2 cellular contexts compared by ENCODE assay signal in the genomic region with DNA sequence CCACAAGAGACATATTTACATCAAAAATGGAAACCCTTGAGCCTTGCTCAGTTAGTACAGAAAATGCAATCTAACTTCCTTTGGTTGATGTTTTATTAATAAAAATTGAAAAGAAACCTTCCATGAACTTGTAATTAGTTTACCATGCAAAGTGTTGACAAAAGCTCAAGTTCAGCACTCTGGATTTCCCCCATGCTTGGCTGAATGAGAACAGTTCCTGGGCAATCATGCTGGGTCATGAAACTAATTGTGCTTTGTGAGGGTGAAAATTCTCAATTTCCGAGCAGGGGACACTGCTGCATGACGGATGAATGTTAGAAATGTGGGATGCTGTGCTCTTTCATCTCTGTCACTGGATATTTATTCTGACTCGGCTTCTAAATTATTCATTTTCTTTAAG.
TF ChIP-seq lines count a peak whose summit lies in the region.

No MANE protein-coding gene starts in this region.

TF ChIP-seq in liver, 16 proteins besides CTCF, POLR2A, EP300 and RAD21 (continued from another document):
- TF ChIP-seq, protein P1, sequence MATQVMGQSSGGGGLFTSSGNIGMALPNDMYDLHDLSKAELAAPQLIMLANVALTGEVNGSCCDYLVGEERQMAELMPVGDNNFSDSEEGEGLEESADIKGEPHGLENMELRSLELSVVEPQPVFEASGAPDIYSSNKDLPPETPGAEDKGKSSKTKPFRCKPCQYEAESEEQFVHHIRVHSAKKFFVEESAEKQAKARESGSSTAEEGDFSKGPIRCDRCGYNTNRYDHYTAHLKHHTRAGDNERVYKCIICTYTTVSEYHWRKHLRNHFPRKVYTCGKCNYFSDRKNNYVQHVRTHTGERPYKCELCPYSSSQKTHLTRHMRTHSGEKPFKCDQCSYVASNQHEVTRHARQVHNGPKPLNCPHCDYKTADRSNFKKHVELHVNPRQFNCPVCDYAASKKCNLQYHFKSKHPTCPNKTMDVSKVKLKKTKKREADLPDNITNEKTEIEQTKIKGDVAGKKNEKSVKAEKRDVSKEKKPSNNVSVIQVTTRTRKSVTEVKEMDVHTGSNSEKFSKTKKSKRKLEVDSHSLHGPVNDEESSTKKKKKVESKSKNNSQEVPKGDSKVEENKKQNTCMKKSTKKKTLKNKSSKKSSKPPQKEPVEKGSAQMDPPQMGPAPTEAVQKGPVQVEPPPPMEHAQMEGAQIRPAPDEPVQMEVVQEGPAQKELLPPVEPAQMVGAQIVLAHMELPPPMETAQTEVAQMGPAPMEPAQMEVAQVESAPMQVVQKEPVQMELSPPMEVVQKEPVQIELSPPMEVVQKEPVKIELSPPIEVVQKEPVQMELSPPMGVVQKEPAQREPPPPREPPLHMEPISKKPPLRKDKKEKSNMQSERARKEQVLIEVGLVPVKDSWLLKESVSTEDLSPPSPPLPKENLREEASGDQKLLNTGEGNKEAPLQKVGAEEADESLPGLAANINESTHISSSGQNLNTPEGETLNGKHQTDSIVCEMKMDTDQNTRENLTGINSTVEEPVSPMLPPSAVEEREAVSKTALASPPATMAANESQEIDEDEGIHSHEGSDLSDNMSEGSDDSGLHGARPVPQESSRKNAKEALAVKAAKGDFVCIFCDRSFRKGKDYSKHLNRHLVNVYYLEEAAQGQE (IDR thresholded peaks at IDR 0.05): peak; percentile 81

TF ChIP-seq in HepG2, 621 proteins besides CTCF, POLR2A, EP300 and RAD21 (continued from another document):
- TF ChIP-seq, protein P2, sequence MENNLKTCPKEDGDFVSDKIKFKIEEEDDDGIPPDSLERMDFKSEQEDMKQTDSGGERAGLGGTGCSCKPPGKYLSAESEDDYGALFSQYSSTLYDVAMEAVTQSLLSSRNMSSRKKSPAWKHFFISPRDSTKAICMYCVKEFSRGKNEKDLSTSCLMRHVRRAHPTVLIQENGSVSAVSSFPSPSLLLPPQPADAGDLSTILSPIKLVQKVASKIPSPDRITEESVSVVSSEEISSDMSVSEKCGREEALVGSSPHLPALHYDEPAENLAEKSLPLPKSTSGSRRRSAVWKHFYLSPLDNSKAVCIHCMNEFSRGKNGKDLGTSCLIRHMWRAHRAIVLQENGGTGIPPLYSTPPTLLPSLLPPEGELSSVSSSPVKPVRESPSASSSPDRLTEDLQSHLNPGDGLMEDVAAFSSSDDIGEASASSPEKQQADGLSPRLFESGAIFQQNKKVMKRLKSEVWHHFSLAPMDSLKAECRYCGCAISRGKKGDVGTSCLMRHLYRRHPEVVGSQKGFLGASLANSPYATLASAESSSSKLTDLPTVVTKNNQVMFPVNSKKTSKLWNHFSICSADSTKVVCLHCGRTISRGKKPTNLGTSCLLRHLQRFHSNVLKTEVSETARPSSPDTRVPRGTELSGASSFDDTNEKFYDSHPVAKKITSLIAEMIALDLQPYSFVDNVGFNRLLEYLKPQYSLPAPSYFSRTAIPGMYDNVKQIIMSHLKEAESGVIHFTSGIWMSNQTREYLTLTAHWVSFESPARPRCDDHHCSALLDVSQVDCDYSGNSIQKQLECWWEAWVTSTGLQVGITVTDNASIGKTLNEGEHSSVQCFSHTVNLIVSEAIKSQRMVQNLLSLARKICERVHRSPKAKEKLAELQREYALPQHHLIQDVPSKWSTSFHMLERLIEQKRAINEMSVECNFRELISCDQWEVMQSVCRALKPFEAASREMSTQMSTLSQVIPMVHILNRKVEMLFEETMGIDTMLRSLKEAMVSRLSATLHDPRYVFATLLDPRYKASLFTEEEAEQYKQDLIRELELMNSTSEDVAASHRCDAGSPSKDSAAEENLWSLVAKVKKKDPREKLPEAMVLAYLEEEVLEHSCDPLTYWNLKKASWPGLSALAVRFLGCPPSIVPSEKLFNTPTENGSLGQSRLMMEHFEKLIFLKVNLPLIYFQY (CRISPR knock-in tag; IDR thresholded peaks at IDR 0.05; ENCODE audit: borderline replicate concordance): no peak
- TF ChIP-seq ZNF230 (CRISPR knock-in tag; IDR thresholded peaks at IDR 0.05) (no peak), ZNF75D (CRISPR knock-in tag; IDR thresholded peaks at IDR 0.05; ENCODE audit: borderline replicate concordance) (no peak), RXRA (CRISPR knock-in tag; IDR thresholded peaks at IDR 0.05) (no peak), FOXO1 (CRISPR knock-in tag; IDR thresholded peaks at IDR 0.05) (no peak)
- TF ChIP-seq, protein P3, sequence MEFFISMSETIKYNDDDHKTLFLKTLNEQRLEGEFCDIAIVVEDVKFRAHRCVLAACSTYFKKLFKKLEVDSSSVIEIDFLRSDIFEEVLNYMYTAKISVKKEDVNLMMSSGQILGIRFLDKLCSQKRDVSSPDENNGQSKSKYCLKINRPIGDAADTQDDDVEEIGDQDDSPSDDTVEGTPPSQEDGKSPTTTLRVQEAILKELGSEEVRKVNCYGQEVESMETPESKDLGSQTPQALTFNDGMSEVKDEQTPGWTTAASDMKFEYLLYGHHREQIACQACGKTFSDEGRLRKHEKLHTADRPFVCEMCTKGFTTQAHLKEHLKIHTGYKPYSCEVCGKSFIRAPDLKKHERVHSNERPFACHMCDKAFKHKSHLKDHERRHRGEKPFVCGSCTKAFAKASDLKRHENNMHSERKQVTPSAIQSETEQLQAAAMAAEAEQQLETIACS (CRISPR knock-in tag; IDR thresholded peaks at IDR 0.05): no peak
- TF ChIP-seq, protein P4, sequence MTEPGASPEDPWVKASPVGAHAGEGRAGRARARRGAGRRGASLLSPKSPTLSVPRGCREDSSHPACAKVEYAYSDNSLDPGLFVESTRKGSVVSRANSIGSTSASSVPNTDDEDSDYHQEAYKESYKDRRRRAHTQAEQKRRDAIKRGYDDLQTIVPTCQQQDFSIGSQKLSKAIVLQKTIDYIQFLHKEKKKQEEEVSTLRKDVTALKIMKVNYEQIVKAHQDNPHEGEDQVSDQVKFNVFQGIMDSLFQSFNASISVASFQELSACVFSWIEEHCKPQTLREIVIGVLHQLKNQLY (CRISPR knock-in tag; IDR thresholded peaks at IDR 0.05): no peak
- TF ChIP-seq, protein P5, sequence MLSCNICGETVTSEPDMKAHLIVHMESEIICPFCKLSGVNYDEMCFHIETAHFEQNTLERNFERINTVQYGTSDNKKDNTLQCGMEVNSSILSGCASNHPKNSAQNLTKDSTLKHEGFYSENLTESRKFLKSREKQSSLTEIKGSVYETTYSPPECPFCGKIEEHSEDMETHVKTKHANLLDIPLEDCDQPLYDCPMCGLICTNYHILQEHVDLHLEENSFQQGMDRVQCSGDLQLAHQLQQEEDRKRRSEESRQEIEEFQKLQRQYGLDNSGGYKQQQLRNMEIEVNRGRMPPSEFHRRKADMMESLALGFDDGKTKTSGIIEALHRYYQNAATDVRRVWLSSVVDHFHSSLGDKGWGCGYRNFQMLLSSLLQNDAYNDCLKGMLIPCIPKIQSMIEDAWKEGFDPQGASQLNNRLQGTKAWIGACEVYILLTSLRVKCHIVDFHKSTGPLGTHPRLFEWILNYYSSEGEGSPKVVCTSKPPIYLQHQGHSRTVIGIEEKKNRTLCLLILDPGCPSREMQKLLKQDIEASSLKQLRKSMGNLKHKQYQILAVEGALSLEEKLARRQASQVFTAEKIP (CRISPR knock-in tag; IDR thresholded peaks at IDR 0.05; ENCODE audit: borderline replicate concordance): no peak
